ENCODE assay signal across 20 cellular contexts in the genomic region with DNA sequence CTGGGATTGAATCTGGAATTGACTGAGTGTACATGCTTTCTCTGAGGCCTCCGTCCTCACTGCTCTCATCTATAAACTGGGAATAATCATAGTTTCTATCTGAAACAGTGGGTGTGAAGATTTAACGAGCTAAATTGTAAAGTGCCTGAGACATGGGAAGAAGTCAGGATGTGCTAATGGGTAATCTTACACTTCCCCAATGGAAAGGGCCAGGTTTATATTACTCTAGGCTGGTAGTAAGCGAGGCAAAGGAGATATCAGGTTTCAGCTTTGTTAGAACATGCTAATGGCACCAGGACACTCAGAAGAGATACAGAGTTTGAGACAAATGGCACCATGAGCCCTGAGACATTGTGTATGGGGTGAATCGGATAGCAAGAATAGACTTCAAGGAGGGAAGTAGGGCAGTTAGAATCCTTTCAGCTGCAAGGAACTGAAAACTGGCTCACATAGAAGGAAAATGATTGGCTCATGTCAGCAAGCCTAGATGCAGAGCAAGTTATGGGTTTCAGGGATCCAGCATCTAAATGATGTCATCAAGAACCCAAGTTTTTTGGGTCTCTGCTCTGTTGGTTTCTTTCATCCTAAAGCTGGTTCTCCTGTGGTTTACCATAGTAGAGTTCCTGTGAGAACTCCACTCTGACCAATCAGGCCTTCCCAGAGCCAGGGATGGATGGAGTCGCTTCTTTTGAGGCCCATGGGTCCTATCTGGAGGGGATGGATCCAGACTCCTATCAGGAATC. TPM values are rescaled to one million over a fixed set of nuclear protein-coding genes. Genes with fewer than 3 reads are reported as not detected.
A peak's percentile ranks its signal among the peaks of the same experiment; 100 is the strongest.
DNase-seq lines count a peak whose midpoint lies in the region; ATAC-seq and TF ChIP-seq lines count a peak whose summit lies in the region.
"Had no signal": no experiment of that assay in that cellular context is flagged by ENCODE, and none has a peak within 500 bp of the region (broad histone marks: within the 10 kb centered on the region; RNA-seq: fewer than 3 reads in every experiment).

No MANE protein-coding gene starts in this region.

- H3K9me3 Mint-ChIP-seq in endothelial cell (ENCODE audit: unreplicated experiment): no peaks in the 10 kb centered on the region
- no peaks in the 10 kb centered on the region for H3K9me3 Mint-ChIP-seq in CD8-positive, alpha-beta memory T cell
- H3K9me3 Mint-ChIP-seq: brain; T-helper 1 cell treated with Interleukin-12 subunit alpha and Interleukin-12 subunit beta and Interleukin-4 antibody, amounts not matched to agents 30 μg/mL and 1 μg/mL, for 36 hours had no signal

- H3K27me3 Mint-ChIP-seq in endothelial cell (ENCODE audit: unreplicated experiment): no peaks in the 10 kb centered on the region
- no peaks in the 10 kb centered on the region for H3K27me3 Mint-ChIP-seq in CD8-positive, alpha-beta memory T cell
- H3K27me3 Mint-ChIP-seq: brain had no signal

- H3K4me3 Mint-ChIP-seq in endothelial cell (ENCODE audit: unreplicated experiment): no peak overlapping the region
- H3K4me3 Mint-ChIP-seq in CD8-positive, alpha-beta memory T cell: no peak overlapping the region
- H3K4me3 Mint-ChIP-seq: brain; T-helper 1 cell treated with Interleukin-12 subunit alpha and Interleukin-12 subunit beta and Interleukin-4 antibody, amounts not matched to agents 30 μg/mL and 1 μg/mL, for 36 hours had no signal

- ATAC-seq in GM19351 (IDR thresholded peaks at IDR 0.05; ENCODE audit: unreplicated experiment): no peak
- ATAC-seq: activated CD4-positive, CD25-positive, alpha-beta regulatory T cell treated with anti-CD3 and anti-CD28 coated beads, Interleukin-2, amount 50 U/mL, for 24 hours; HCT116; mucosa of descending colon; Right ventricle myocardium inferior had no signal

- TF ChIP-seq CTCF in endothelial cell (IDR thresholded peaks at IDR 0.05; ENCODE audit: unreplicated experiment) (no peak), prostate gland (IDR thresholded peaks at IDR 0.05) (no peak)

- WGBS in prostate gland: 50% methylated on average over 5 of the region's 5 CpGs

- no peaks in the 10 kb centered on the region for H3K27me3 ChIP-seq in prostate gland (replicated peaks; ENCODE audit: insufficient read depth)
- no peaks in the 10 kb centered on the region for H3K27me3 ChIP-seq in CD8-positive, alpha-beta memory T cell (ENCODE audit: insufficient read depth, low read length, poor library complexity, severe bottlenecking)
- H3K27me3 ChIP-seq: upper lobe of left lung had no signal

- H3K4me1 Mint-ChIP-seq in endothelial cell (ENCODE audit: unreplicated experiment): peaks cover 25% of the 10 kb centered on the region
- peaks cover 5 to 22% (median 19%) of the 10 kb centered on the region in 3 donors for H3K4me1 Mint-ChIP-seq in CD8-positive, alpha-beta memory T cell

- H3K9me3 ChIP-seq in prostate gland: no peaks in the 10 kb centered on the region
- H3K9me3 ChIP-seq in CD8-positive, alpha-beta memory T cell (ENCODE audit: low read length): no peaks in the 10 kb centered on the region
- H3K9me3 ChIP-seq: mucosa of descending colon, upper lobe of left lung had no signal

- CTCF ChIA-PET in CD8-positive, alpha-beta memory T cell (lab: Charles Lee): interaction anchor here (1.1 to 1.2 kb wide), 2 partner anchors 14 to 22 kb away, joined by 3 read pairs; no protein-coding TSS in a partner anchor

- POLR2A ChIA-PET in CD8-positive, alpha-beta memory T cell (lab: Charles Lee): interaction anchor here (0.7 kb wide), 1 partner anchor 17 kb away, joined by 6 read pairs; no protein-coding TSS in a partner anchor

- intact Hi-C loops in prostate gland (cut with DNase I): no loop called here

- H3K27ac Mint-ChIP-seq in endothelial cell (ENCODE audit: unreplicated experiment): peak overlapping the region; percentile 33
- H3K27ac Mint-ChIP-seq in CD8-positive, alpha-beta memory T cell: peak overlapping the region in 1 of 8 donors; percentile 10
- H3K27ac Mint-ChIP-seq: brain; T-helper 1 cell treated with Interleukin-12 subunit alpha and Interleukin-12 subunit beta and Interleukin-4 antibody, amounts not matched to agents 30 μg/mL and 1 μg/mL, for 36 hours had no signal

- peaks cover 20% of the 10 kb centered on the region for H3K4me1 ChIP-seq in prostate gland (replicated peaks)
- peaks cover 10% of the 10 kb centered on the region for H3K4me1 ChIP-seq in CD8-positive, alpha-beta memory T cell (ENCODE audit: insufficient read depth, low read length)

- DNase-seq in NCI-H2107 treated with DMSO at 0.1 percent for 48 hours (lab: John Stamatoyannopoulos, UW; ENCODE audit: unreplicated experiment) (peak; percentile 70), NCI-H2107 (lab: John Stamatoyannopoulos, UW) (no peak), NCI-H524 treated with DMSO at 0.1 percent for 48 hours (lab: John Stamatoyannopoulos, UW) (peak; percentile 21), endothelial cell (ENCODE audit: low spot score) (no peak), prostate gland (ENCODE audit: low spot score) (no peak), NCI-H1694 treated with DMSO at 0.1 percent for 48 hours (lab: John Stamatoyannopoulos, UW) (no peak)
- DNase-seq in CD8-positive, alpha-beta memory T cell: no peak
- DNase-seq: ACHN; activated naive CD4-positive, alpha-beta T cell treated with Interleukin-2 at 50 U/mL for 16 hours; mucosa of descending colon; NCI-H1436; stimulated activated naive CD4-positive, alpha-beta T cell; upper lobe of left lung had no signal

- H3K36me3 ChIP-seq in prostate gland: no peaks in the 10 kb centered on the region
- H3K36me3 ChIP-seq in CD8-positive, alpha-beta memory T cell (ENCODE audit: insufficient read depth, low read length): no peaks in the 10 kb centered on the region
- H3K36me3 ChIP-seq: upper lobe of left lung had no signal

- peaks cover 10% of the 10 kb centered on the region for H3K36me3 Mint-ChIP-seq in endothelial cell (ENCODE audit: low read depth, unreplicated experiment)
- H3K36me3 Mint-ChIP-seq in CD8-positive, alpha-beta memory T cell: peaks cover 0 to 2% (median 0%) of the 10 kb centered on the region in 3 donors
- H3K36me3 Mint-ChIP-seq: brain had no signal

- no peak overlapping the region for H3K4me3 ChIP-seq in prostate gland
- H3K4me3 ChIP-seq in CD8-positive, alpha-beta memory T cell (ENCODE audit: low read length): no peak overlapping the region
- H3K4me3 ChIP-seq: mucosa of descending colon, upper lobe of left lung had no signal

- peak overlapping the region; percentile 3 to 55 for H3K27ac ChIP-seq in prostate gland
- no peak overlapping the region for H3K27ac ChIP-seq in CD8-positive, alpha-beta memory T cell (ENCODE audit: low read depth, low read length)
- H3K27ac ChIP-seq: HL-60, upper lobe of left lung had no signal

- TF ChIP-seq POLR2A in prostate gland (IDR thresholded peaks at IDR 0.05): no peak

RNA-seq across cellular contexts. Expression of a gene that starts 21.8 kb away (rescaled TPM):
- total RNA-seq in endothelial cell (ENCODE audit: unreplicated experiment) (216 TPM), prostate gland (100 to 1,000 TPM; 331 to 408 TPM)
- total RNA-seq in CD8-positive, alpha-beta memory T cell: 10 to 100 TPM; 11.5 to 12.8 TPM
- polyA plus RNA-seq in CD8-positive, alpha-beta memory T cell: 12.2 TPM

Comparison
In these comparisons a context has a peak if more than half of its experiments do, and no peak if none do; other contexts are left out.
1. DNase-seq: peak in NCI-H2107 treated with DMSO at 0.1 percent for 48 hours (single experiment) and NCI-H524 treated with DMSO at 0.1 percent for 48 hours (single experiment); none in NCI-H2107 (single experiment), endothelial cell (single experiment), prostate gland (single experiment), CD8-positive, alpha-beta memory T cell (0 of 5) and NCI-H1694 treated with DMSO at 0.1 percent for 48 hours (single experiment).
2. RNA of a gene that starts 21.8 kb away (total RNA-seq): 331 to 408 TPM in prostate gland and 216 TPM in endothelial cell (single experiment); 11.5 to 12.8 TPM in CD8-positive, alpha-beta memory T cell; every median in the first group is over 10 times any median in the second.